In genomic region chr6:99743647-99744046, GRCh38 we compare ENCODE assay signal across 1 cellular context.
TF ChIP-seq lines count a peak whose summit lies in the region.

No MANE protein-coding gene starts in this region.

TF ChIP-seq in HEK293, 187 proteins besides CTCF, POLR2A, EP300 and RAD21 (continued from another document):
- TF ChIP-seq ATF2 (tag by site-specific recombination; IDR thresholded peaks at IDR 0.05; ENCODE audit: low read depth), result peak; percentile 50; the same call in 1 of the 2 replicates
TF ChIP-seq in HEK293: peak in this region for 1.
